In the genomic region with DNA sequence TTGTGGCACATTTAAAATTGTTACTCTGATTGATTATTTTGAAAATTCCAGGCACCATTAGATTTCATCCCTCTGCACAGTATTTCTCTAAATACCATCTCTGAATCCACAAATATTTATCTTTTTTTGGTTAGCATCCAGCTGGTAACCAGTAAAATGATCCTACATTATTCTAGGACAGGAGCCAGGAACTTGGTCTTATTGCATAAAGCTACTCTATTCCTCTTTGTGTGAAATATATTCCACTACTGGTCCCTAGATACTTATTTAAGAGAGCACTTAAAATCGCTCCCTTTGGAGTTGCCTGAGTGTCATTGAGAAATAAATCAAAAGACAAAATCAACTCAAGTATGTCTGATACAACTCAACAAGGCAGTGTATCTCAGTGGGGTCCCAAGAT, we compare ENCODE assay signal across 18 cellular contexts. TPM values are rescaled to one million over a fixed set of nuclear protein-coding genes. Genes with fewer than 3 reads are reported as not detected.
DNase-seq lines count a peak whose midpoint lies in the region; ATAC-seq and TF ChIP-seq lines count a peak whose summit lies in the region.
"Had no signal": no experiment of that assay in that cellular context is flagged by ENCODE, and none has a peak within 500 bp of the region (broad histone marks: within the 10 kb centered on the region; RNA-seq: fewer than 3 reads in every experiment).

No MANE protein-coding gene starts in this region.

- DNase-seq in AG04450 (ENCODE audit: low read depth, low spot score) (peak; percentile 61), HCEC 1CT (peak; percentile 65), NCI-H446 treated with DMSO at 0.1 percent for 48 hours (lab: John Stamatoyannopoulos, UW) (peak; percentile 23), fibroblast of gingiva (ENCODE audit: low read depth) (peak; percentile 88), Peyer's patch (no peak), hippocampal formation (lab: John Stamatoyannopoulos, UW) (no peak)
- DNase-seq: activated T-cell treated with anti-CD3 and anti-CD28 coated beads, Interleukin-2, amount 50 U/mL, for 1 hour; amygdala; head of caudate nucleus; left colon; NCI-H2227 treated with DMSO at 0.1 percent for 48 hours; T-cell had no signal

- no peaks in the 10 kb centered on the region for H3K36me3 ChIP-seq in Peyer's patch
- H3K36me3 ChIP-seq: BLaER1 had no signal

- H3K27ac ChIP-seq in AG04450 (ENCODE audit: low read depth, low read length), result no peak overlapping the region
- no peak overlapping the region for H3K27ac ChIP-seq in Peyer's patch
- H3K27ac ChIP-seq: BLaER1 had no signal

- H3K9me3 ChIP-seq in AG04450 (ENCODE audit: control insufficient read depth, insufficient read depth, low read length), result no peaks in the 10 kb centered on the region
- no peaks in the 10 kb centered on the region for H3K9me3 ChIP-seq in Peyer's patch
- H3K9me3 ChIP-seq: BLaER1 had no signal

- no peak for ATAC-seq in activated CD4-positive, CD25-positive, alpha-beta regulatory T cell treated with anti-CD3 and anti-CD28 coated beads, Interleukin-2, amount 50 U/mL, for 24 hours
- ATAC-seq in GM21723 (IDR thresholded peaks at IDR 0.05; ENCODE audit: unreplicated experiment), result no peak
- ATAC-seq: left colon; Panc1; stimulated activated memory B cell treated with anti-CD40 and anti-IgM and Interleukin-4, amounts not matched to agents 10 μg/mL and 1 μg/mL and 100 μg/mL, for 72 hours; T-cell had no signal

- H3K4me3 ChIP-seq in AG04450 (ENCODE audit: low read depth, low read length), result no peak overlapping the region
- no peak overlapping the region for H3K4me3 ChIP-seq in Peyer's patch
- H3K4me3 ChIP-seq: BLaER1 had no signal

- TF ChIP-seq CTCF in AG04450 (IDR thresholded peaks at IDR 0.05; ENCODE audit: low read depth, low read length) (no peak), Peyer's patch (IDR thresholded peaks at IDR 0.05) (no peak)

- H3K27me3 ChIP-seq in AG04450 (ENCODE audit: control insufficient read depth, insufficient read depth, low read length), result no peaks in the 10 kb centered on the region
- H3K27me3 ChIP-seq in Peyer's patch, result no peaks in the 10 kb centered on the region
- H3K27me3 ChIP-seq: BLaER1 had no signal

- no peaks in the 10 kb centered on the region for H3K4me1 ChIP-seq in Peyer's patch
- H3K4me1 ChIP-seq: BLaER1 had no signal

- CTCF ChIA-PET in AG04450 (lab: Charles Lee), result no interaction called here

- POLR2A ChIA-PET in AG04450 (lab: Yijun Ruan, JAX), result interaction anchor here (0.6 kb wide), 1 partner anchor 23 kb away, joined by 3 read pairs; no protein-coding TSS in a partner anchor

- no peak for TF ChIP-seq POLR2A in Peyer's patch (IDR thresholded peaks at IDR 0.05)

RNA-seq across cellular contexts. Expression of a gene that starts 7.4 kb away (rescaled TPM):
- polyA plus RNA-seq in AG04450 (2011; rRNA removed), result 59.2 and 75.2 TPM in 2 replicates
- 32.4 and 62.7 TPM in 2 replicates for polyA minus RNA-seq in AG04450 (2011; rRNA and poly(A)+ RNA removed)
- 10 to 100 TPM; 12.5 to 33.0 (median 20.7) TPM for total RNA-seq in Peyer's patch
- polyA plus RNA-seq: IgD-negative memory B cell had no signal

Comparison
In these comparisons a context has a peak if more than half of its experiments do, and no peak if none do; other contexts are left out.
1. DNase-seq: peak in AG04450 (single experiment), HCEC 1CT (single experiment), NCI-H446 treated with DMSO at 0.1 percent for 48 hours (single experiment) and fibroblast of gingiva (single experiment); none in Peyer's patch (0 of 3) and hippocampal formation (0 of 2).